10 cellular contexts compared by ENCODE assay signal in the genomic region with DNA sequence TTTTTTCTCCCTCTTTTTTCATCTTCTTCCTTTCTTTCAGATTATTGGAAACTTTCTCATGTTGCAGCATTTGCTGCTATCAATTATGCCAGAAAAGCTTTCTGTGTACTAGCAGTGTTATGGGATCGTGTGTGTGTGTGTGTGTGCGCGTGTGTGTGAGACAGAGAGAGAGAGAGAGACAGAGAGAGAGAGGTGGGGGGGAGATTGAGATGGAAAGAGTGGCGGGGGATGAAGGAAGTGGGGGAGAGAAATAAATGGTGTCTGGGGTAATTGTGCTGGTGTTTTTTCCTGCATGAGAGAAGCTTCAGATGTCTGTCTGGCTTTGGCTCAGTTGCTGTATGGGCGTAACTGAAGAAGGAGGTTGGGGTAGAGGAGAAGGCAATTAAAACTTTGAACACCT.
DNase-seq lines count a peak whose midpoint lies in the region; ATAC-seq, FAIRE-seq and TF ChIP-seq lines count a peak whose summit lies in the region.
"Had no signal": no experiment of that assay in that cellular context is flagged by ENCODE, and none has a peak within 500 bp of the region (broad histone marks: within the 10 kb centered on the region; RNA-seq: fewer than 3 reads in every experiment).

No MANE protein-coding gene starts in this region.

- H3K4me1 ChIP-seq in ACC112 (ENCODE audit: control insufficient read depth, insufficient read depth, low read length, unreplicated experiment) (peaks cover 7% of the 10 kb centered on the region), Loucy (ENCODE audit: insufficient read depth, low read length, poor library complexity, severe bottlenecking) (peaks cover 21% of the 10 kb centered on the region), astrocyte (ENCODE audit: insufficient read depth, low read length) (peaks cover 13% of the 10 kb centered on the region)

- intact Hi-C loops in CD14-positive monocyte (cut with micrococcal nuclease), result no loop called here
- intact Hi-C loops in left ventricle myocardium superior (cut with micrococcal nuclease), result no loop called here

- peaks cover 13% of the 10 kb centered on the region for H3K9me3 Mint-ChIP-seq in astrocyte (ENCODE audit: unreplicated experiment)
- H3K9me3 Mint-ChIP-seq in CD14-positive monocyte, result peaks cover 0 to 14% (median 6%) of the 10 kb centered on the region in 7 donors

- peak overlapping the region; percentile 58 for H3K9ac ChIP-seq in Loucy (ENCODE audit: low read depth, low read length, poor library complexity, severe bottlenecking)
- H3K9ac ChIP-seq in astrocyte (ENCODE audit: low read length), result peak overlapping the region; percentile 64

- H3K36me3 Mint-ChIP-seq in astrocyte (ENCODE audit: low read depth, unreplicated experiment) (no peaks in the 10 kb centered on the region), CD14-positive monocyte (no peaks in the 10 kb centered on the region)

- in situ Hi-C loops in GM13976 (cut with MboI; ENCODE audit: low sequenced_read_pairs, unreplicated experiment), result no loop called here

- H3K27ac Mint-ChIP-seq in astrocyte (ENCODE audit: unreplicated experiment) (peak overlapping the region; percentile 88), CD14-positive monocyte (no peak overlapping the region)

- H4K20me1 ChIP-seq in Loucy (ENCODE audit: insufficient read depth, low read length, poor library complexity, severe bottlenecking), result no peaks in the 10 kb centered on the region
- H4K20me1 ChIP-seq in astrocyte (ENCODE audit: insufficient read depth, low read length), result no peaks in the 10 kb centered on the region

- H3K27me3 ChIP-seq in ACC112 (ENCODE audit: insufficient read depth, low read length) (no peaks in the 10 kb centered on the region), Loucy (ENCODE audit: insufficient read depth, low read length, poor library complexity, severe bottlenecking) (no peaks in the 10 kb centered on the region), astrocyte (ENCODE audit: insufficient read depth, low read length) (no peaks in the 10 kb centered on the region)
- H3K27me3 ChIP-seq: gastroesophageal sphincter had no signal

- H3K4me3 Mint-ChIP-seq in astrocyte (ENCODE audit: unreplicated experiment) (peak overlapping the region; percentile 24), CD14-positive monocyte (no peak overlapping the region)

- no peaks in the 10 kb centered on the region for H3K79me2 ChIP-seq in ACC112 (ENCODE audit: control insufficient read depth, insufficient read depth, low read length, unreplicated experiment)
- peaks cover 4% of the 10 kb centered on the region; the same call in 1 of the 2 replicates for H3K79me2 ChIP-seq in Loucy (ENCODE audit: insufficient read depth, low read length)
- H3K79me2 ChIP-seq in astrocyte (ENCODE audit: insufficient read depth, low read length), result no peaks in the 10 kb centered on the region

- no peak for ATAC-seq in left ventricle myocardium superior
- ATAC-seq: gastroesophageal sphincter had no signal

- H3K4me3 ChIP-seq in ACC112 (ENCODE audit: low read depth, low read length), result no peak overlapping the region
- peak overlapping the region; percentile 37 for H3K4me3 ChIP-seq in Loucy (ENCODE audit: low read length, poor library complexity, severe bottlenecking)
- H3K4me3 ChIP-seq in astrocyte (ENCODE audit: insufficient read depth, low read depth, low read length), result no peak overlapping the region
- H3K4me3 ChIP-seq in foreskin fibroblast (ENCODE audit: low read depth in 1 of 2, low read length in 2 of 2), result no peak overlapping the region
- H3K4me3 ChIP-seq: gastroesophageal sphincter had no signal

- H3F3A ChIP-seq in Loucy (ENCODE audit: low read depth), result no peaks in the 10 kb centered on the region

- H2AFZ ChIP-seq in ACC112 (ENCODE audit: low read length, unreplicated experiment), result peak overlapping the region; percentile 3
- H2AFZ ChIP-seq in Loucy (ENCODE audit: low read length), result peak overlapping the region; percentile 26
- H2AFZ ChIP-seq in astrocyte (ENCODE audit: low read depth, low read length), result peak overlapping the region; percentile 52

- H3K27ac ChIP-seq in ACC112 (ENCODE audit: low read depth, low read length) (peak overlapping the region; percentile 25; the same call in 1 of the 2 replicates), astrocyte (ENCODE audit: low read depth, low read length) (peak overlapping the region; percentile 60)

- DNase-seq in astrocyte (ENCODE audit: low read depth) (peak; percentile 71), myocyte (ENCODE audit: low read depth) (peak; percentile 80), GM13976 (ENCODE audit: low spot score) (no peak), foreskin fibroblast (no peak), CD14-positive monocyte (ENCODE audit: low spot score) (no peak), left ventricle myocardium superior (no peak)
- DNase-seq: KG1 had no signal

- H3K4me2 ChIP-seq in Loucy (ENCODE audit: low read depth, low read length, poor library complexity, severe bottlenecking), result peak overlapping the region; percentile 60
- peak overlapping the region; percentile 75 for H3K4me2 ChIP-seq in astrocyte (ENCODE audit: low read length)

- no peaks in the 10 kb centered on the region for H3K27me3 Mint-ChIP-seq in astrocyte (ENCODE audit: low read depth, unreplicated experiment)
- peaks cover 0 to 1% (median 0%) of the 10 kb centered on the region in 3 donors for H3K27me3 Mint-ChIP-seq in CD14-positive monocyte (ENCODE audit: low read depth in 3 of 3)

- FAIRE-seq in astrocyte (lab: Jason Lieb, UNC), result no peak

- H3K4me1 Mint-ChIP-seq in astrocyte (ENCODE audit: low read depth, unreplicated experiment) (peaks cover 23% of the 10 kb centered on the region), CD14-positive monocyte (peaks cover 2% of the 10 kb centered on the region)

- H3K9me2 ChIP-seq in Loucy (replicated peaks; ENCODE audit: low read depth, low read length), result no peaks in the 10 kb centered on the region

- H3K36me3 ChIP-seq in ACC112 (ENCODE audit: insufficient read depth, low read length) (no peaks in the 10 kb centered on the region), Loucy (ENCODE audit: insufficient read depth, low read length) (no peaks in the 10 kb centered on the region), astrocyte (ENCODE audit: insufficient read depth, low read length) (no peaks in the 10 kb centered on the region)
- H3K36me3 ChIP-seq: gastroesophageal sphincter had no signal

- TF ChIP-seq CTCF in Loucy (conservative IDR thresholded peaks at IDR 0.05; ENCODE audit: low read length) (no peak), astrocyte (IDR thresholded peaks at IDR 0.05; ENCODE audit: insufficient read depth, low read depth, low read length) (no peak), GM13976 (IDR thresholded peaks at IDR 0.05; ENCODE audit: borderline replicate concordance, control extremely low read depth, extremely low read depth, insufficient read depth, missing control alignments) (no peak), foreskin fibroblast (IDR thresholded peaks at IDR 0.05; ENCODE audit: low read depth, low read length) (no peak), CD14-positive monocyte (IDR thresholded peaks at IDR 0.05) (no peak)

- H3K9me3 ChIP-seq in Loucy (ENCODE audit: insufficient read depth, low read depth, low read length), result no peaks in the 10 kb centered on the region
- H3K9me3 ChIP-seq in astrocyte (ENCODE audit: insufficient read depth, low read depth, low read length), result no peaks in the 10 kb centered on the region
- H3K9me3 ChIP-seq: gastroesophageal sphincter had no signal

Comparison
In these comparisons a context has a peak if more than half of its experiments do, and no peak if none do; other contexts are left out.
1. DNase-seq: peak in astrocyte (single experiment) and myocyte (single experiment); none in GM13976 (single experiment), foreskin fibroblast (0 of 2), CD14-positive monocyte (single experiment) and left ventricle myocardium superior (single experiment).
2. Peak in every context shown above with its lines, with median percentiles within 50 percentile points of each other: H2AFZ ChIP-seq.